In genomic region chr3:13684350-13684749, GRCh38 we compare ENCODE assay signal across 7 cellular contexts.
"Had no signal": no experiment of that assay in that cellular context is flagged by ENCODE, and none has a peak within 500 bp of the region (broad histone marks: within the 10 kb centered on the region; RNA-seq: fewer than 3 reads in every experiment).

No MANE protein-coding gene starts in this region.

- H3K9me3 Mint-ChIP-seq: GM23338, H9 had no signal

- H2AFZ ChIP-seq: GM23338 had no signal

- H3K4me2 ChIP-seq: GM23338, KMS-11 had no signal

- H3K27ac ChIP-seq: KMS-11 had no signal

- H3K9ac ChIP-seq: KMS-11 had no signal

- H3K27ac Mint-ChIP-seq: GM23338, H9 had no signal

- H3K4me3 Mint-ChIP-seq: GM23338, H9 had no signal

- ATAC-seq: GM23338 had no signal

- H3K4me3 ChIP-seq: GM23338 had no signal

- DNase-seq: H9, HCEC 1CT, IMR-90, Karpas-422, KBM-7 had no signal
